ENCODE assay signal across 8 cellular contexts in genomic region chr3:111338059-111338698, GRCh38.
DNase-seq lines count a peak whose midpoint lies in the region; ATAC-seq, FAIRE-seq and TF ChIP-seq lines count a peak whose summit lies in the region.

No MANE protein-coding gene starts in this region.

- peaks cover 0 to 17% (median 6%) of the 10 kb centered on the region in 9 donors for H3K9me3 Mint-ChIP-seq in naive thymus-derived CD8-positive, alpha-beta T cell

- ATAC-seq in naive thymus-derived CD8-positive, alpha-beta T cell, result peak in 1 of 2 donors; percentile 37
- no peak for ATAC-seq in HG03521 (IDR thresholded peaks at IDR 0.05; ENCODE audit: unreplicated experiment)

- TF ChIP-seq POLR2A in endothelial cell of umbilical vein (IDR thresholded peaks at IDR 0.05; ENCODE audit: low read depth, low read length), result no peak

- no peaks in the 10 kb centered on the region for H3K9me3 ChIP-seq in endothelial cell of umbilical vein (replicated peaks; ENCODE audit: control insufficient read depth, insufficient read depth, low read length)

- H3K9me1 ChIP-seq in endothelial cell of umbilical vein (replicated peaks; ENCODE audit: control insufficient read depth, extremely low read depth, insufficient read depth, low read length), result no peaks in the 10 kb centered on the region

- FAIRE-seq in endothelial cell of umbilical vein (lab: Jason Lieb, UNC), result peak; percentile 68

- H3K36me3 ChIP-seq in endothelial cell of umbilical vein (ENCODE audit: control insufficient read depth in 2 of 2, extremely low read depth in 1 of 2, insufficient read depth in 2 of 2, low read length in 2 of 2), result no peaks in the 10 kb centered on the region

- CTCF ChIA-PET in endothelial cell of umbilical vein (lab: Charles Lee), result no interaction called here

- POLR2A ChIA-PET in endothelial cell of umbilical vein (lab: Charles Lee), result no interaction called here
- POLR2A ChIA-PET in naive thymus-derived CD8-positive, alpha-beta T cell (lab: Charles Lee), result no interaction called here

- TF ChIP-seq CTCF in AG09319 (IDR thresholded peaks at IDR 0.05; ENCODE audit: low read depth, low read length) (peak; percentile 88), GM13976 (IDR thresholded peaks at IDR 0.05; ENCODE audit: borderline replicate concordance, control extremely low read depth, extremely low read depth, insufficient read depth, missing control alignments) (peak; percentile 56), VCaP (conservative IDR thresholded peaks at IDR 0.05) (peak; percentile 88), endothelial cell of umbilical vein (IDR thresholded peaks at IDR 0.05; ENCODE audit: extremely low read depth in 1 of 2, insufficient read depth in 1 of 2, low read depth in 1 of 2, low read length in 2 of 2) (peak; percentile 54 to 62)

- H3K27me3 Mint-ChIP-seq in naive thymus-derived CD8-positive, alpha-beta T cell, result no peaks in the 10 kb centered on the region

- H3K27ac ChIP-seq in VCaP (0 out of 2 replicates have a peak overlapping the region, but pooled peaks have one; percentile 13), endothelial cell of umbilical vein (ENCODE audit: insufficient read depth, low read depth, low read length) (no peak overlapping the region)

- no peak overlapping the region for H3K4me3 Mint-ChIP-seq in naive thymus-derived CD8-positive, alpha-beta T cell

- dilution Hi-C loops in endothelial cell of umbilical vein (cut with MboI; ENCODE audit: extremely low pct_ligation_motif_present, low sequenced_read_pairs), result no loop called here

- H3K4me1 Mint-ChIP-seq in naive thymus-derived CD8-positive, alpha-beta T cell, result peaks cover 6 to 17% (median 11%) of the 10 kb centered on the region in 4 donors

- no peak overlapping the region for H3K4me2 ChIP-seq in endothelial cell of umbilical vein (ENCODE audit: insufficient read depth, low read length)

- in situ Hi-C loops in GM13976 (cut with MboI; ENCODE audit: low sequenced_read_pairs, unreplicated experiment), result no loop called here

- no peak overlapping the region for H3K9ac ChIP-seq in endothelial cell of umbilical vein (replicated peaks; ENCODE audit: extremely low read depth, insufficient read depth, low read length)

- H2AFZ ChIP-seq in endothelial cell of umbilical vein (ENCODE audit: low read depth, low read length), result no peak overlapping the region

- no peaks in the 10 kb centered on the region for H3K79me2 ChIP-seq in endothelial cell of umbilical vein (ENCODE audit: control insufficient read depth, insufficient read depth, low read length)

- peaks cover 0 to 17% (median 5%) of the 10 kb centered on the region in 3 donors for H3K36me3 Mint-ChIP-seq in naive thymus-derived CD8-positive, alpha-beta T cell

- H3K27ac Mint-ChIP-seq in naive thymus-derived CD8-positive, alpha-beta T cell, result peak overlapping the region in 2 of 10 donors; percentile 2 to 84

- intact Hi-C loops in endothelial cell of umbilical vein (cut with micrococcal nuclease), result no loop called here

- BruUV-seq in endothelial cell of umbilical vein (replicated peaks; lab: Mats Ljungman, UMichigan), result no TSS peak

- no peaks in the 10 kb centered on the region for H4K20me1 ChIP-seq in endothelial cell of umbilical vein (replicated peaks; ENCODE audit: control insufficient read depth, extremely low read depth, insufficient read depth, low read length)

- H3K27me3 ChIP-seq in endothelial cell of umbilical vein (ENCODE audit: control insufficient read depth in 2 of 2, insufficient read depth in 2 of 2, low read length in 2 of 2), result no peaks in the 10 kb centered on the region

- no peaks in the 10 kb centered on the region for H3K4me1 ChIP-seq in endothelial cell of umbilical vein (ENCODE audit: control insufficient read depth, extremely low read depth, insufficient read depth, low read length)

- DNase-seq in AG09319 (ENCODE audit: extremely low read depth, low read depth) (peak; percentile 61), GM13976 (ENCODE audit: low spot score) (peak; percentile 28), NCI-H1048 (lab: John Stamatoyannopoulos, UW) (peak; percentile 31), endothelial cell of umbilical vein (ENCODE audit: low read depth, low spot score) (peak; percentile 71), GOT3 (lab: John Stamatoyannopoulos, UW) (no peak)
- peak in 7 of 10 donors; percentile 5 to 61 (median 30) for DNase-seq in naive thymus-derived CD8-positive, alpha-beta T cell

- H3K4me3 ChIP-seq in endothelial cell of umbilical vein (replicated peaks in 1 of 3; ENCODE audit: insufficient read depth in 1 of 3, low read depth in 1 of 3, low read length in 3 of 3), result no peak overlapping the region

TF ChIP-seq in endothelial cell of umbilical vein, 7 proteins besides CTCF, POLR2A, EP300 and RAD21:
- TF ChIP-seq MYC (IDR thresholded peaks at IDR 0.05; ENCODE audit: low read depth, low read length), result no peak
- no peak for TF ChIP-seq JUN (IDR thresholded peaks at IDR 0.05; ENCODE audit: borderline replicate concordance, insufficient read depth, insufficient read length, low read depth)
- no peak for TF ChIP-seq GATA2 (IDR thresholded peaks at IDR 0.05; ENCODE audit: insufficient read depth, insufficient read length, low read depth, low read length)
- TF ChIP-seq FOS (IDR thresholded peaks at IDR 0.05; ENCODE audit: borderline replicate concordance, insufficient read depth, low read length), result no peak
